In the genomic region with DNA sequence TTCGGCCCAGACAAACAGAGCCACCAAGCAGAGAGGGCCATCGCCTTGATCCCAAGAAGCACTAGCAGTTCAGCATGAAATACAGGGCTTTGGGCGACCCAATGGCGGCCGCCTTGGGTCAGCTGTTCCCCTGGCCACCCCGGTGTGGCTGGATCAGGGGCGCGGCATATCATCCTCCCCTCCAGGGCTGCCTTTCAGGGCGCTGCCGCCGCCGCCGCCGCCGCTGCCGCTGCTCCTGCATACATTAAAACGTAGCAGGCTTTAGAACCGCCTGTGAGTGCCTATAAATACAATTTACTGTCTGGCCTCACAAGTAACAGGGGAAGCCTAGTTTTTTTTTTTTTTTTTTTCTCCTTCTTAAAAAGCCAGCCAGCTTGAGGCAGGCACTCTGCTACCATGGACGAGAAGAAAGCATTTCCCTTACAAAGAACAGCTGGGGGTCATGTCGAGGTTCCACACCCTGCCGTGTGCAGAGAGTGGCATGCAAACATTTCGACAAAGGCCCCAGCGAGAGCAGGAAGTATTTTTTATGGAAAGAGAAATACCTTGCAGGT, we compare ENCODE assay signal across 15 cellular contexts. TPM values are rescaled to one million over a fixed set of nuclear protein-coding genes. Genes with fewer than 3 reads are reported as not detected.
A peak's percentile ranks its signal among the peaks of the same experiment; 100 is the strongest.
DNase-seq lines count a peak whose midpoint lies in the region; ATAC-seq and TF ChIP-seq lines count a peak whose summit lies in the region.
"Had no signal": no experiment of that assay in that cellular context is flagged by ENCODE, and none has a peak within 500 bp of the region (broad histone marks: within the 10 kb centered on the region; RNA-seq: fewer than 3 reads in every experiment).

No MANE protein-coding gene starts in this region.

- H2AFZ ChIP-seq in neural cell (ENCODE audit: low read depth, low read length) (no peak overlapping the region), MM.1S (ENCODE audit: low read length) (no peak overlapping the region)

- TF ChIP-seq RAD21 in neural cell (conservative IDR thresholded peaks at IDR 0.05) = no peak

- POLR2A ChIA-PET in CD8-positive, alpha-beta T cell (lab: Charles Lee) = no interaction called here
- POLR2A ChIA-PET in activated CD8-positive, alpha-beta T cell treated with anti-CD3 and anti-CD28 coated beads, Interleukin-2, amount 10 ng/mL, durations not matched to agents 7 days and 5 days (lab: Charles Lee) = interaction anchor here (0.6 kb wide), 1 partner anchor 385 kb away, joined by 4 read pairs; no protein-coding TSS in a partner anchor

- H3K4me1 ChIP-seq in colonic mucosa = no peaks in the 10 kb centered on the region
- H3K4me1 ChIP-seq in CD8-positive, alpha-beta T cell (ENCODE audit: insufficient read depth, low read length) = no peaks in the 10 kb centered on the region
- H3K4me1 ChIP-seq in MM.1S (ENCODE audit: low read length) = no peaks in the 10 kb centered on the region

- H3K4me2 ChIP-seq in neural cell (ENCODE audit: low read length) (peak overlapping the region; percentile 62), MM.1S (ENCODE audit: low read depth, low read length) (no peak overlapping the region)

- H3K79me2 ChIP-seq in neural cell (replicated peaks; ENCODE audit: insufficient read depth, low read length) (no peaks in the 10 kb centered on the region), MM.1S (ENCODE audit: low read length) (no peaks in the 10 kb centered on the region)

- H3K27me3 Mint-ChIP-seq in CD8-positive, alpha-beta T cell (ENCODE audit: low read depth) = no peaks in the 10 kb centered on the region
- no peaks in the 10 kb centered on the region for H3K27me3 Mint-ChIP-seq in activated CD8-positive, alpha-beta T cell treated with anti-CD3 and anti-CD28 coated beads, Interleukin-2, amount 10 ng/mL, durations not matched to agents 7 days and 5 days (ENCODE audit: low read depth)
- H3K27me3 Mint-ChIP-seq: stimulated activated naive CD8-positive, alpha-beta T cell treated with anti-CD3 and anti-CD28 coated beads, Interleukin-15, Interleukin-2, amounts not matched to agents 100 ng/mL and 50 ng/mL, for 24 hours had no signal

- no peaks in the 10 kb centered on the region for H3K9me3 Mint-ChIP-seq in CD8-positive, alpha-beta T cell
- H3K9me3 Mint-ChIP-seq in activated CD8-positive, alpha-beta T cell treated with anti-CD3 and anti-CD28 coated beads, Interleukin-2, amount 10 ng/mL, durations not matched to agents 7 days and 5 days (ENCODE audit: insufficient read depth) = no peaks in the 10 kb centered on the region
- H3K9me3 Mint-ChIP-seq: stimulated activated naive CD8-positive, alpha-beta T cell treated with anti-CD3 and anti-CD28 coated beads, Interleukin-15, Interleukin-2, amounts not matched to agents 100 ng/mL and 50 ng/mL, for 24 hours had no signal

- H3K36me3 Mint-ChIP-seq in CD8-positive, alpha-beta T cell = peaks cover 90% of the 10 kb centered on the region
- H3K36me3 Mint-ChIP-seq in activated CD8-positive, alpha-beta T cell treated with anti-CD3 and anti-CD28 coated beads, Interleukin-2, amount 10 ng/mL, durations not matched to agents 7 days and 5 days (ENCODE audit: low read depth) = no peaks in the 10 kb centered on the region

- H3K4me3 Mint-ChIP-seq in CD8-positive, alpha-beta T cell = no peak overlapping the region
- no peak overlapping the region for H3K4me3 Mint-ChIP-seq in activated CD8-positive, alpha-beta T cell treated with anti-CD3 and anti-CD28 coated beads, Interleukin-2, amount 10 ng/mL, durations not matched to agents 7 days and 5 days
- H3K4me3 Mint-ChIP-seq: stimulated activated naive CD8-positive, alpha-beta T cell treated with anti-CD3 and anti-CD28 coated beads, Interleukin-15, Interleukin-2, amounts not matched to agents 100 ng/mL and 50 ng/mL, for 24 hours had no signal

- no peaks in the 10 kb centered on the region for H4K20me1 ChIP-seq in neural cell (ENCODE audit: insufficient read depth)
- no peaks in the 10 kb centered on the region for H4K20me1 ChIP-seq in MM.1S (ENCODE audit: insufficient read depth, low read length)

- H3F3A ChIP-seq in neural cell (ENCODE audit: insufficient read depth, low read length, poor library complexity, severe bottlenecking) (peaks cover 5% of the 10 kb centered on the region), MM.1S (ENCODE audit: insufficient read depth, low read length) (no peaks in the 10 kb centered on the region)

- H3K9ac ChIP-seq in colonic mucosa (ENCODE audit: low read depth in 2 of 2, low read length in 2 of 2) (no peak overlapping the region), neural cell (ENCODE audit: low read length) (peak overlapping the region; percentile 60), MM.1S (ENCODE audit: low read length) (no peak overlapping the region)

- H3K4me3 ChIP-seq in colonic mucosa (peak overlapping the region; percentile 10), neural cell (ENCODE audit: low read length) (peak overlapping the region; percentile 61), MM.1S (ENCODE audit: low read length) (no peak overlapping the region)
- H3K4me3 ChIP-seq in CD8-positive, alpha-beta T cell (ENCODE audit: low read depth, low read length) = no peak overlapping the region
- H3K4me3 ChIP-seq: GM12878 had no signal

- intact Hi-C loops in colonic mucosa (cut with DNase I) = no loop called here
- intact Hi-C loops in CD8-positive, alpha-beta T cell (cut with DNase I, micrococcal nuclease) = no loop called here

- DNase-seq in ELF-1 (ENCODE audit: low read depth, low spot score) (peak; percentile 79), NCI-H2107 (lab: John Stamatoyannopoulos, UW) (peak; percentile 82), colonic mucosa (peak; percentile 44), MM.1S (no peak), GM03348 (ENCODE audit: low spot score) (no peak)
- no peak for DNase-seq in CD8-positive, alpha-beta T cell
- no peak for DNase-seq in activated CD8-positive, alpha-beta T cell treated with anti-CD3 and anti-CD28 coated beads, Interleukin-2, amount 10 ng/mL, durations not matched to agents 7 days and 5 days
- DNase-seq: C1 segment of cervical spinal cord; IMR-90; stimulated activated CD4-positive, alpha-beta T cell treated with anti-CD3 and anti-CD28 coated beads, Interleukin-1b, Interleukin-23, amount 100 ng/mL, for 48 hours had no signal

- H3K4me1 Mint-ChIP-seq in CD8-positive, alpha-beta T cell (ENCODE audit: low read depth) = no peaks in the 10 kb centered on the region
- no peaks in the 10 kb centered on the region for H3K4me1 Mint-ChIP-seq in activated CD8-positive, alpha-beta T cell treated with anti-CD3 and anti-CD28 coated beads, Interleukin-2, amount 10 ng/mL, durations not matched to agents 7 days and 5 days (ENCODE audit: low read depth)

- H3K9me2 ChIP-seq in neural cell (ENCODE audit: insufficient read depth, low read length) = no peaks in the 10 kb centered on the region
- no peaks in the 10 kb centered on the region for H3K9me2 ChIP-seq in MM.1S (replicated peaks; ENCODE audit: insufficient read depth, low read length)

- no peak for TF ChIP-seq CTCF in colonic mucosa (IDR thresholded peaks at IDR 0.05)
- TF ChIP-seq CTCF in neural cell (IDR thresholded peaks at IDR 0.05; ENCODE audit: poor library complexity, severe bottlenecking) = no peak
- no peak for TF ChIP-seq CTCF in CD8-positive, alpha-beta T cell (IDR thresholded peaks at IDR 0.05)
- no peak for TF ChIP-seq CTCF in MM.1S (IDR thresholded peaks at IDR 0.05; ENCODE audit: low read length)

- TF ChIP-seq EP300 in neural cell (conservative IDR thresholded peaks at IDR 0.05; ENCODE audit: poor library complexity, severe bottlenecking) = no peak

- H3K9me3 ChIP-seq in colonic mucosa (no peaks in the 10 kb centered on the region), neural cell (ENCODE audit: low read length) (no peaks in the 10 kb centered on the region), MM.1S (replicated peaks; ENCODE audit: insufficient read depth, low read length) (no peaks in the 10 kb centered on the region)
- no peaks in the 10 kb centered on the region for H3K9me3 ChIP-seq in CD8-positive, alpha-beta T cell (ENCODE audit: low read length)

- H3K36me3 ChIP-seq in colonic mucosa = peaks cover 3% of the 10 kb centered on the region
- H3K36me3 ChIP-seq in neural cell (ENCODE audit: insufficient read depth, low read length) = no peaks in the 10 kb centered on the region
- peaks cover 55% of the 10 kb centered on the region for H3K36me3 ChIP-seq in CD8-positive, alpha-beta T cell (ENCODE audit: insufficient read depth, low read length)
- H3K36me3 ChIP-seq in MM.1S (replicated peaks; ENCODE audit: insufficient read depth, low read length) = no peaks in the 10 kb centered on the region

- no peak for ATAC-seq in CD8-positive, alpha-beta T cell
- ATAC-seq in activated CD8-positive, alpha-beta T cell treated with anti-CD3 and anti-CD28 coated beads, Interleukin-2, amount 10 ng/mL, durations not matched to agents 7 days and 5 days = no peak
- ATAC-seq: GM12878 had no signal

- H3K27ac Mint-ChIP-seq in CD8-positive, alpha-beta T cell = no peak overlapping the region
- no peak overlapping the region for H3K27ac Mint-ChIP-seq in activated CD8-positive, alpha-beta T cell treated with anti-CD3 and anti-CD28 coated beads, Interleukin-2, amount 10 ng/mL, durations not matched to agents 7 days and 5 days
- H3K27ac Mint-ChIP-seq: stimulated activated naive CD8-positive, alpha-beta T cell treated with anti-CD3 and anti-CD28 coated beads, Interleukin-15, Interleukin-2, amounts not matched to agents 100 ng/mL and 50 ng/mL, for 24 hours had no signal

- H3K27ac ChIP-seq in colonic mucosa (peak overlapping the region; percentile 44), neural cell (ENCODE audit: low read length) (peak overlapping the region; percentile 40), MM.1S (ENCODE audit: low read length) (no peak overlapping the region)
- no peak overlapping the region for H3K27ac ChIP-seq in CD8-positive, alpha-beta T cell (ENCODE audit: low read depth, low read length)

- H3K27me3 ChIP-seq in colonic mucosa (no peaks in the 10 kb centered on the region), neural cell (ENCODE audit: insufficient read depth, low read depth, low read length) (no peaks in the 10 kb centered on the region), MM.1S (replicated peaks; ENCODE audit: insufficient read depth, low read length) (no peaks in the 10 kb centered on the region)
- no peaks in the 10 kb centered on the region for H3K27me3 ChIP-seq in CD8-positive, alpha-beta T cell (ENCODE audit: insufficient read depth, low read length)

- CTCF ChIA-PET in CD8-positive, alpha-beta T cell (lab: Charles Lee) = no interaction called here
- CTCF ChIA-PET in activated CD8-positive, alpha-beta T cell treated with anti-CD3 and anti-CD28 coated beads, Interleukin-2, amount 10 ng/mL, durations not matched to agents 7 days and 5 days (lab: Charles Lee) = interaction anchor here (2.7 kb wide), 1 partner anchor 18 kb away, joined by 7 read pairs; no protein-coding TSS in a partner anchor

TF ChIP-seq in neural cell, 6 proteins besides CTCF, POLR2A, EP300 and RAD21 (continues in another document):
- TF ChIP-seq EZH2 (IDR thresholded peaks at IDR 0.05; ENCODE audit: borderline replicate concordance, insufficient read depth, low read length, poor library complexity, severe bottlenecking) = no peak
- TF ChIP-seq SMC3 (conservative IDR thresholded peaks at IDR 0.05; ENCODE audit: poor library complexity) = no peak

RNA-seq across cellular contexts. Expression of a gene that starts 57.7 kb away (rescaled TPM):
- not detected for total RNA-seq in colonic mucosa
- polyA plus RNA-seq in neural cell = 0.58 TPM in 1 of 2 replicates, not detected in the other
- 0.93 TPM in 1 of 2 replicates, not detected in the other for polyA minus RNA-seq in neural cell
- total RNA-seq in CD8-positive, alpha-beta T cell = under 1 TPM in 1 of 2 experiments, not detected in 1; 0.47 TPM
- total RNA-seq in activated CD8-positive, alpha-beta T cell treated with anti-CD3 and anti-CD28 coated beads, Interleukin-2, amount 10 ng/mL, durations not matched to agents 7 days and 5 days = not detected
- total RNA-seq: GM12878; IMR-90; T-helper 2 cell treated with Interferon-gamma antibody and Interleukin-4, amounts not matched to agents 100 ng/mL and 5 ng/mL, for 36 hours had no signal
- polyA plus RNA-seq: adipose tissue, IMR-90 had no signal

Comparison
In these comparisons a context has a peak if more than half of its experiments do, and no peak if none do; other contexts are left out.
1. DNase-seq: peak in ELF-1 (single experiment), NCI-H2107 (single experiment) and colonic mucosa (single experiment); none in CD8-positive, alpha-beta T cell (0 of 7), MM.1S (single experiment), GM03348 (single experiment) and activated CD8-positive, alpha-beta T cell treated with anti-CD3 and anti-CD28 coated beads, Interleukin-2, amount 10 ng/mL, durations not matched to agents 7 days and 5 days (single experiment).
2. H3K27ac ChIP-seq: peak in colonic mucosa (single experiment) and neural cell (single experiment); none in CD8-positive, alpha-beta T cell (single experiment) and MM.1S (single experiment).
3. H3K4me3 ChIP-seq: peak in colonic mucosa (single experiment) and neural cell (single experiment); none in CD8-positive, alpha-beta T cell (single experiment) and MM.1S (single experiment).